In the genomic region with DNA sequence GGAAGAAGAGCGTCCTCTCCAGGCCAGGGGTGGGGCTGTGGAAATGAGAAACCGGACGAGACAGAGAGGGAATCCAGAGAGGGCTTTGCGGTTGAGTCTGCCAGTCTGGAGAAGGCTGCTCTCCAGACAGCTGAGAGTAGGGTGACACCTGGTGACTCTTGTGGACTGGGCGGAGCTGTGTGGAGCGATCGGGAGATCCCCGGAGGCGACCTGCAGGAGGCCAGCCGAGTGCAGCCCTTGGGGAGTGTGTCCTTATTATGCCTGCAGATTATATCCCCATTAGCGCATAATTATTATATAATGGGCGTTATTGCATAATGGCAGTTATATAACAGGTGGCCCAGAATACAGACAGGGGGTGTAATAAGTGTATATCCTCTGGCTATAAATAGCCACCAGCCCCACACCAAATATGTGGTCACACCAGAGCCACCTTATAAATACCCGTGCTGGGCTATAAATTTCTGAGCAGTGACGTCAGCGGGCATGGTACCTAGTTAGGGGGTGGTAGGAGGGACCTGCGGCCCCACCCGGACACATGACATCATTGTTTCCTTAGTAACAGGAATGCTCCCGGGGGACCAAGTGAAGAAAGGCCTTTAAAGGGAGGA, we compare ENCODE assay signal across 9 cellular contexts. TPM values are rescaled to one million over a fixed set of nuclear protein-coding genes. Genes with fewer than 3 reads are reported as not detected.
DNase-seq lines count a peak whose midpoint lies in the region; ATAC-seq and TF ChIP-seq lines count a peak whose summit lies in the region.
"Had no signal": no experiment of that assay in that cellular context is flagged by ENCODE, and none has a peak within 500 bp of the region (broad histone marks: within the 10 kb centered on the region; RNA-seq: fewer than 3 reads in every experiment).

No MANE protein-coding gene starts in this region.

- H3K4me1 Mint-ChIP-seq in glutamatergic neuron (ENCODE audit: low read depth, unreplicated experiment) = peaks cover 22% of the 10 kb centered on the region

- no peak overlapping the region for H3K27ac Mint-ChIP-seq in glutamatergic neuron (ENCODE audit: unreplicated experiment)

- no peaks in the 10 kb centered on the region for H3K36me3 Mint-ChIP-seq in glutamatergic neuron (ENCODE audit: unreplicated experiment)

- POLR2A ChIA-PET in AG04450 (lab: Yijun Ruan, JAX) = interaction anchor here (0.8 kb wide), 1 partner anchor 18 kb away, joined by 3 read pairs; no protein-coding TSS in a partner anchor

- intact Hi-C loops in ascending aorta (cut with DNase I) = no loop called here

- H3K27ac ChIP-seq in AG04450 (ENCODE audit: low read depth, low read length) (peak overlapping the region; percentile 53), ascending aorta (peak overlapping the region; percentile 95 to 97), lung (ENCODE audit: low read depth in 1 of 2, low read length in 1 of 2) (peak overlapping the region; percentile 73 to 87)

- 52 to 66% methylated on average over 18 of the region's 18 CpGs for WGBS in lung, 2 donors

- peaks cover 3% of the 10 kb centered on the region for H3K9me3 Mint-ChIP-seq in glutamatergic neuron (ENCODE audit: unreplicated experiment)

- H3K27me3 ChIP-seq in AG04450 (ENCODE audit: control insufficient read depth, insufficient read depth, low read length) (no peaks in the 10 kb centered on the region), ascending aorta (no peaks in the 10 kb centered on the region), lung (ENCODE audit: control insufficient read depth, insufficient read depth) (no peaks in the 10 kb centered on the region)

- H3K36me3 ChIP-seq in ascending aorta (no peaks in the 10 kb centered on the region), lung (ENCODE audit: control insufficient read depth in 2 of 2, insufficient read depth in 2 of 2, low read length in 2 of 2) (peaks cover 0 to 2% of the 10 kb centered on the region in 2 donors)

- H3K4me1 ChIP-seq in ascending aorta = peaks cover 55 to 94% of the 10 kb centered on the region in 2 donors
- H3K4me1 ChIP-seq in lung (ENCODE audit: control insufficient read depth in 2 of 2, insufficient read depth in 2 of 2, low read length in 2 of 2) = peaks cover 51 to 59% of the 10 kb centered on the region in 2 donors

- CTCF ChIA-PET in AG04450 (lab: Charles Lee) = no interaction called here

- H3K27me3 Mint-ChIP-seq in glutamatergic neuron (ENCODE audit: unreplicated experiment) = no peaks in the 10 kb centered on the region

- no peak for TF ChIP-seq CTCF in AG04450 (IDR thresholded peaks at IDR 0.05; ENCODE audit: low read depth, low read length)
- TF ChIP-seq CTCF in ascending aorta (IDR thresholded peaks at IDR 0.05) = peak in 2 of 3 experiments; percentile 25 to 30
- no peak for TF ChIP-seq CTCF in lung (IDR thresholded peaks at IDR 0.05; ENCODE audit: control extremely low read depth, extremely low read depth)
- TF ChIP-seq CTCF in glutamatergic neuron (IDR thresholded peaks at IDR 0.05; ENCODE audit: partially characterized antibody, unreplicated experiment) = no peak

- DNase-seq in AG04450 (ENCODE audit: low read depth, low spot score) = no peak
- peak; percentile 93 for DNase-seq in NCI-H1105 treated with DMSO at 0.1 percent for 48 hours (lab: John Stamatoyannopoulos, UW)
- DNase-seq in ascending aorta (ENCODE audit: low spot score in 2 of 2) = peak in 1 of 2 donors; percentile 95
- peak; percentile 67 for DNase-seq in lung (ENCODE audit: low spot score)
- DNase-seq in SIG-M5 treated with dmso at 0.1 percent for 504 hours (lab: John Stamatoyannopoulos, UW; ENCODE audit: unreplicated experiment) = no peak
- DNase-seq in glutamatergic neuron = no peak
- DNase-seq in Kasumi-1 (lab: John Stamatoyannopoulos, UW) = no peak
- no peak for DNase-seq in HuH-7.5 (ENCODE audit: low spot score)
- DNase-seq: NCI-H446 had no signal

- no peak overlapping the region for H3K4me3 Mint-ChIP-seq in glutamatergic neuron (ENCODE audit: unreplicated experiment)

- H3K4me3 ChIP-seq in AG04450 (ENCODE audit: low read depth, low read length) (no peak overlapping the region), ascending aorta (peak overlapping the region in 1 of 2 donors; percentile 9), lung (no peak overlapping the region)

- ATAC-seq in lung (ENCODE audit: insufficient read depth, low FRiP score) = peak; percentile 31

- H3K9me3 ChIP-seq in AG04450 (ENCODE audit: control insufficient read depth, insufficient read depth, low read length) (no peaks in the 10 kb centered on the region; the same call in 1 of the 2 replicates), ascending aorta (no peaks in the 10 kb centered on the region), lung (ENCODE audit: control insufficient read depth in 2 of 2, insufficient read depth in 1 of 2, low read length in 1 of 2) (no peaks in the 10 kb centered on the region)

RNA-seq across cellular contexts. Expression of a gene that starts 41.2 kb away (rescaled TPM):
- polyA plus RNA-seq in AG04450 (2011; rRNA removed) (15.1 and 22.3 TPM in 2 replicates), lung (10 to 100 TPM; 26.0 to 50.5 TPM)
- 32.8 and 33.9 TPM in 2 replicates for polyA minus RNA-seq in AG04450 (2011; rRNA and poly(A)+ RNA removed)
- total RNA-seq in ascending aorta (76.5 TPM), lung (100 to 1,000 TPM; 129 to 190 TPM), glutamatergic neuron (ENCODE audit: unreplicated experiment) (2.4 TPM)

Comparison
In these comparisons a context has a peak if more than half of its experiments do, and no peak if none do; other contexts are left out.
1. DNase-seq: peak in NCI-H1105 treated with DMSO at 0.1 percent for 48 hours (single experiment) and lung (single experiment); none in AG04450 (single experiment), SIG-M5 treated with dmso at 0.1 percent for 504 hours (single experiment), glutamatergic neuron (single experiment), Kasumi-1 (0 of 2) and HuH-7.5 (single experiment).
2. CTCF ChIP-seq: peak in ascending aorta (2 of 3); none in AG04450 (single experiment), lung (single experiment) and glutamatergic neuron (single experiment).
3. RNA of a gene that starts 41.2 kb away (total RNA-seq): 129 to 190 TPM in lung and 76.5 TPM in ascending aorta (single experiment); 2.4 TPM in glutamatergic neuron (single experiment); every median in the first group is over 10 times any median in the second.
4. Peak in every context shown above with its lines, with median percentiles within 50 percentile points of each other: H3K27ac ChIP-seq.